Comparison of ENCODE assay signal across 8 cellular contexts in genomic region chr9:128552744-128553221, GRCh38. TPM values are rescaled to one million over a fixed set of nuclear protein-coding genes. Genes with fewer than 3 reads are reported as not detected.
DNase-seq lines count a peak whose midpoint lies in the region; ATAC-seq, FAIRE-seq and TF ChIP-seq lines count a peak whose summit lies in the region.

No MANE protein-coding gene starts in this region.

- no peak for TF ChIP-seq CTCF in A549 (IDR thresholded peaks at IDR 0.05)

- no peak for FAIRE-seq in A549 (lab: Jason Lieb, UNC)
- no peak for FAIRE-seq in GM12891 (lab: Jason Lieb, UNC)

- peaks cover 52% of the 10 kb centered on the region for H3K4me1 ChIP-seq in A549
- H3K4me1 ChIP-seq in adipocyte (ENCODE audit: control insufficient read depth, insufficient read depth, low read length), result peaks cover 68% of the 10 kb centered on the region

- ATAC-seq in A549, result peak; percentile 30 to 37
- peak; percentile 35 for ATAC-seq in HG02938 (IDR thresholded peaks at IDR 0.05; ENCODE audit: unreplicated experiment)

- POLR2A ChIA-PET in A549 (lab: Yijun Ruan, JAX), result interaction anchor here (1.0 to 2.3 kb wide), 15 partner anchors 9 to 191 kb away, joined by 3 to 12 read pairs (median 5); partner anchors contain the start of genes GLE1 and URM1

- TF ChIP-seq POLR2A in A549 (IDR thresholded peaks at IDR 0.05; ENCODE audit: low read length), result no peak
- TF ChIP-seq POLR2A in GM12891 (IDR thresholded peaks at IDR 0.05; ENCODE audit: low read depth, low read length), result no peak

- peak overlapping the region; percentile 88 to 95 for H3K27ac ChIP-seq in A549

- no peaks in the 10 kb centered on the region for H3K27me3 ChIP-seq in adipocyte (replicated peaks; ENCODE audit: control insufficient read depth, insufficient read depth, low read length)

- 0 out of 5 replicates have a peak, but pooled peaks of 1 of the 2 experiments have one; percentile 13 for TF ChIP-seq RAD21 in A549 (conservative IDR thresholded peaks at IDR 0.05 in 1 of 2, IDR thresholded peaks at IDR 0.05 in 1 of 2)

- 1% methylated on average over 24 of the region's 54 CpGs for WGBS in A549 (ENCODE audit: missing lambda C conversion rate)

- H3K4me3 ChIP-seq in A549, result peak overlapping the region; percentile 75
- H3K4me3 ChIP-seq in adipocyte (ENCODE audit: low read length), result peak overlapping the region; percentile 96

- DNase-seq in A549 (ENCODE audit: low read depth in 1 of 2, low spot score in 1 of 2) (peak in 1 of 2 experiments; percentile 24), GM12891 (ENCODE audit: insufficient read length, low spot score) (no peak), NCI-H748 (lab: John Stamatoyannopoulos, UW; ENCODE audit: unreplicated experiment) (peak; percentile 82), adipocyte (ENCODE audit: low read depth) (peak; percentile 64), hypothalamus (lab: John Stamatoyannopoulos, UW) (peak in 38 of 51 donors; percentile 12 to 72 (median 45)), retina (peak; percentile 81), COLO829 (ENCODE audit: low spot score) (no peak)

- H3K9ac ChIP-seq in adipocyte (ENCODE audit: low read length), result peak overlapping the region; percentile 94

- peak overlapping the region; percentile 88 for H3K4me2 ChIP-seq in A549

- H3K9me3 ChIP-seq in A549, result no peaks in the 10 kb centered on the region
- H3K9me3 ChIP-seq in adipocyte (ENCODE audit: control insufficient read depth, low read length), result no peaks in the 10 kb centered on the region

- H3K36me3 ChIP-seq in adipocyte (ENCODE audit: control insufficient read depth, insufficient read depth, low read length, severe bottlenecking), result peaks cover 4% of the 10 kb centered on the region

- CTCF ChIA-PET in A549 (lab: Yijun Ruan, JAX), result interaction anchor here (1.0 to 2.3 kb wide), 6 partner anchors 9 to 83 kb away, joined by 3 to 6 read pairs (median 4); no protein-coding TSS in a partner anchor

- TF ChIP-seq EP300 in A549 (IDR thresholded peaks at IDR 0.05), result no peak

TF ChIP-seq in A549, 52 proteins besides CTCF, POLR2A, EP300 and RAD21:
- TF ChIP-seq CBX8 (IDR thresholded peaks at IDR 0.05) (peak; percentile 55; the same call in 1 of the 2 replicates), JUN (IDR thresholded peaks at IDR 0.05) (peak; percentile 14 to 32; a peak in 2 of 5 replicates), HES2 (IDR thresholded peaks at IDR 0.05) (no peak), HOXB5 (CRISPR knock-in tag; IDR thresholded peaks at IDR 0.05) (peak; percentile 14; the same call in 1 of the 2 replicates), MAFK (IDR thresholded peaks at IDR 0.05; ENCODE audit: partially characterized antibody) (no peak), NPAS2 (CRISPR knock-in tag; IDR thresholded peaks at IDR 0.05; ENCODE audit: borderline replicate concordance) (no peak), EHF (CRISPR knock-in tag; IDR thresholded peaks at IDR 0.05) (0 out of 2 replicates have a peak, but pooled peaks have one; percentile 14), SMC3 (IDR thresholded peaks at IDR 0.05) (0 out of 3 replicates have a peak, but pooled peaks have one; percentile 23)
TF ChIP-seq in A549: peak in this region for 5.

TF ChIP-seq in GM12891, 5 proteins besides CTCF, POLR2A, EP300 and RAD21:
- TF ChIP-seq TAF1 (IDR thresholded peaks at IDR 0.05; ENCODE audit: low read depth, low read length) (no peak), SPI1 (IDR thresholded peaks at IDR 0.05; ENCODE audit: low read depth, low read length) (peak; percentile 23; the same call in 1 of the 2 replicates)

RNA-seq across cellular contexts. Expression of gene SPTAN1, which starts 0.4 kb away (rescaled TPM):
- polyA plus RNA-seq in A549 (2011; rRNA removed) (122 and 144 TPM in 2 replicates), A549 (2017; fragmentation: RNase III; extraction: RNeasy Plus Mini Kit Qiagen cat#74134 plus additional on column Dnase treatment) (104 to 128 TPM (median 107 TPM) in 3 replicates)
- polyA plus RNA-seq in A549 (2012; cell fraction: cytosol; rRNA removed), result 69.1 and 77.6 TPM in 2 replicates
- 1,381 and 1,390 TPM in 2 replicates for polyA plus RNA-seq in A549 (2012; cell fraction: nucleus; rRNA removed)
- polyA minus RNA-seq in A549 (2011; rRNA and poly(A)+ RNA removed), result 412 and 415 TPM in 2 replicates
- polyA plus RNA-seq in GM12891 (2012; ENCODE audit: low read depth, missing spikeins), result 83.2 TPM

RNA-seq across cellular contexts. Expression of gene GLE1, which starts 48.3 kb away (rescaled TPM):
- polyA plus RNA-seq in A549 (2011; rRNA removed) (41.2 and 49.2 TPM in 2 replicates), A549 (2017; fragmentation: RNase III; extraction: RNeasy Plus Mini Kit Qiagen cat#74134 plus additional on column Dnase treatment) (30.2 to 31.5 TPM (median 30.3 TPM) in 3 replicates)
- 17.0 and 19.6 TPM in 2 replicates for polyA plus RNA-seq in A549 (2012; cell fraction: cytosol; rRNA removed)
- 16.7 and 20.8 TPM in 2 replicates for polyA plus RNA-seq in A549 (2012; cell fraction: nucleus; rRNA removed)
- polyA minus RNA-seq in A549 (2011; rRNA and poly(A)+ RNA removed), result 43.4 and 47.1 TPM in 2 replicates
- polyA plus RNA-seq in GM12891 (2012; ENCODE audit: low read depth, missing spikeins), result 22.4 TPM

Comparison
In these comparisons a context has a peak if more than half of its experiments do, and no peak if none do; other contexts are left out.
1. DNase-seq: peak in NCI-H748 (single experiment), adipocyte (single experiment), hypothalamus (38 of 51) and retina (single experiment); none in GM12891 (single experiment) and COLO829 (single experiment).